Comparison of ENCODE assay signal across 19 cellular contexts in the genomic region with DNA sequence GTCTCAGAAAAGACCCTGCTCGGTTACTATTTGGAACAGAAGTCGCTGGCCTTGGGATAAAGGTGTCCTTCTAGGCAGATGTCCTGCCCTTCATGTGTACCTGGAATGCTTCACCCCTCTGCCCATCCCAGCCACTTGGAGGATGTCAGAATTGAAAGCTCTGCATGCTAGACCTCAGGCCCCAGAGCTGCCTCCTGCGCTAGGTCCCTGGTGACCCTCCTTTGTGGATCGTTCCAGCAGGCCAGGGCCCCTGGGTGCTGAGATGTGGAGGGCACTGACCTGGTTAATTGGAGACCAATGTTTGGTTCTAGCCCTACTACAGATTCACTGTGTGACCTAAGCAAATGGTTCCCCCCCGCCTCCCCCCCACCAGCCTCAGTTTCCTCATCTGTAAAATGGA.
"Had no signal": no experiment of that assay in that cellular context is flagged by ENCODE, and none has a peak within 500 bp of the region (broad histone marks: within the 10 kb centered on the region; RNA-seq: fewer than 3 reads in every experiment).

No MANE protein-coding gene starts in this region.

- H3K4me3 ChIP-seq: hepatocyte, lung, psoas muscle, sigmoid colon, skin epidermis, stomach had no signal

- H3K9ac ChIP-seq: parathyroid adenoma had no signal

- DNase-seq: effector CD8-positive, alpha-beta T cell; foreskin melanocyte; head of caudate nucleus; left colon; left ventricle myocardium superior; naive thymus-derived CD4-positive, alpha-beta T cell; psoas muscle; retina; sigmoid colon; stimulated activated CD4-positive, alpha-beta T cell treated with anti-CD3 and anti-CD28 coated beads, Interleukin-2, amount 100 ng/mL, for 24 hours; stimulated activated CD4-positive, alpha-beta T cell treated with anti-CD3 and anti-CD28 coated beads, Interleukin-4, amount 100 ng/mL, for 4 hours; stimulated activated naive CD4-positive, alpha-beta T cell; stomach; substantia nigra; trophoblast cell had no signal

- ATAC-seq: left colon; left ventricle myocardium superior; naive thymus-derived CD4-positive, alpha-beta T cell; psoas muscle had no signal

- H3K4me2 ChIP-seq: hepatocyte had no signal

- H3K36me3 ChIP-seq: sigmoid colon, stomach had no signal

- H3K9me3 Mint-ChIP-seq: naive thymus-derived CD4-positive, alpha-beta T cell had no signal

- H2AFZ ChIP-seq: hepatocyte, parathyroid adenoma had no signal

- H3K27ac ChIP-seq: hepatocyte, parathyroid adenoma, psoas muscle, sigmoid colon, skin epidermis, stomach had no signal

- H3K9me3 ChIP-seq: psoas muscle, sigmoid colon, stomach had no signal

- H3K79me2 ChIP-seq: parathyroid adenoma had no signal

- H3K27ac Mint-ChIP-seq: naive thymus-derived CD4-positive, alpha-beta T cell had no signal

- H3K27me3 ChIP-seq: hepatocyte, sigmoid colon, stomach had no signal

- H3K4me1 ChIP-seq: parathyroid adenoma had no signal
